15 cellular contexts compared by ENCODE assay signal in genomic region chr1:33221385-33221758, GRCh38. TPM values are rescaled to one million over a fixed set of nuclear protein-coding genes. Genes with fewer than 3 reads are reported as not detected.
A peak's percentile ranks its signal among the peaks of the same experiment; 100 is the strongest.
DNase-seq lines count a peak whose midpoint lies in the region; ATAC-seq and TF ChIP-seq lines count a peak whose summit lies in the region.
"Had no signal": no experiment of that assay in that cellular context is flagged by ENCODE, and none has a peak within 500 bp of the region (broad histone marks: within the 10 kb centered on the region; RNA-seq: fewer than 3 reads in every experiment).

No MANE protein-coding gene starts in this region.

- peak overlapping the region; percentile 45 for H4K91ac ChIP-seq in trophoblast cell (ENCODE audit: low read depth, low read length)

- H3K23ac ChIP-seq in trophoblast cell (ENCODE audit: low read length): no peak overlapping the region

- H3K9ac ChIP-seq in GM23248: no peak overlapping the region
- H3K9ac ChIP-seq in trophoblast cell (ENCODE audit: low read length): no peak overlapping the region
- H3K9ac ChIP-seq: BLaER1 treated with 17β-estradiol and CSF1 and Interleukin-3, amounts not matched to agents 10 nM and 100 nM had no signal

- WGBS in GM23248 (ENCODE audit: low coverage in 1 of 2, low lambda C conversion rate in 2 of 2, missing lambda C conversion rate in 2 of 2), 2 experiments: 66 to 71% methylated on average over 2 of the region's 2 CpGs
- no CpG with 5 or more reads among the region's 2 CpGs for WGBS in trophoblast cell (ENCODE audit: extremely low coverage, insufficient coverage, insufficient read length)

- H4K20me1 ChIP-seq in GM23248 (ENCODE audit: insufficient read depth): no peaks in the 10 kb centered on the region
- H4K20me1 ChIP-seq: BLaER1 treated with 17β-estradiol and CSF1 and Interleukin-3, amounts not matched to agents 10 nM and 100 nM had no signal

- H3K27me3 ChIP-seq in GM23248 (replicated peaks; ENCODE audit: insufficient read depth): no peaks in the 10 kb centered on the region
- no peaks in the 10 kb centered on the region for H3K27me3 ChIP-seq in WERI-Rb-1 (ENCODE audit: insufficient read depth, low read depth, severe bottlenecking)
- H3K27me3 ChIP-seq in trophoblast cell (ENCODE audit: insufficient read depth, low read length): no peaks in the 10 kb centered on the region
- H3K27me3 ChIP-seq: BLaER1 treated with 17β-estradiol and CSF1 and Interleukin-3, amounts not matched to agents 10 nM and 100 nM; SJCRH30 had no signal

- H3K36me3 ChIP-seq in GM23248 (ENCODE audit: low read depth): no peaks in the 10 kb centered on the region
- H3K36me3 ChIP-seq in WERI-Rb-1: no peaks in the 10 kb centered on the region
- no peaks in the 10 kb centered on the region for H3K36me3 ChIP-seq in trophoblast cell (ENCODE audit: control insufficient read depth in 1 of 2, insufficient read depth in 2 of 2, low read length in 2 of 2)
- H3K36me3 ChIP-seq: BLaER1 treated with 17β-estradiol and CSF1 and Interleukin-3, amounts not matched to agents 10 nM and 100 nM; SJCRH30 had no signal

- H2BK5ac ChIP-seq in trophoblast cell (ENCODE audit: low read depth, low read length, poor library complexity): peak overlapping the region; percentile 18

- H2AFZ ChIP-seq in GM23248 (no peak overlapping the region), trophoblast cell (ENCODE audit: insufficient read depth, low read length, poor library complexity) (no peak overlapping the region)

- H3K79me2 ChIP-seq in GM23248 (ENCODE audit: insufficient read depth): no peaks in the 10 kb centered on the region
- H3K79me2 ChIP-seq in trophoblast cell (ENCODE audit: control insufficient read depth, insufficient read depth, low read length, poor library complexity): peaks cover 3% of the 10 kb centered on the region

- in situ Hi-C loops in GM23248 (cut with MboI): loop anchor here (25.0 kb wide), 1 partner anchor 141 kb away; no protein-coding TSS in a partner anchor

- no peak for ATAC-seq in HG02885 (IDR thresholded peaks at IDR 0.05; ENCODE audit: poor library complexity, unreplicated experiment)
- ATAC-seq: HepG2 had no signal

- H3K4me1 ChIP-seq in GM23248 (ENCODE audit: insufficient read depth) (0 out of 2 replicates have a peak, but pooled peaks cover 7% of the 10 kb centered on the region), trophoblast cell (ENCODE audit: control insufficient read depth in 1 of 2, insufficient read depth in 2 of 2, low read length in 2 of 2) (peaks cover 21 to 23% of the 10 kb centered on the region in 2 experiments)

- peaks cover 14% of the 10 kb centered on the region for H3K79me1 ChIP-seq in trophoblast cell (ENCODE audit: low read length)

- no peak overlapping the region for H4K12ac ChIP-seq in trophoblast cell (ENCODE audit: low read depth, low read length)

- H3K4me2 ChIP-seq in GM23248 (ENCODE audit: unreplicated experiment) (no peak overlapping the region), trophoblast cell (ENCODE audit: low read length) (no peak overlapping the region)
- H3K4me2 ChIP-seq: BLaER1 treated with 17β-estradiol and CSF1 and Interleukin-3, amounts not matched to agents 10 nM and 100 nM had no signal

- DNase-seq in GM23248 (peak; percentile 36), WERI-Rb-1 (no peak), fibroblast of the aortic adventitia (ENCODE audit: low read depth) (peak; percentile 31), trophoblast cell (peak in 1 of 2 donors; percentile 37), HUDEP-2 (lab: John Stamatoyannopoulos, UW; ENCODE audit: unreplicated experiment in 76 of 76) (no peak), iPS-NIHi7 (ENCODE audit: extremely low spot score) (no peak), NOMO-1 treated with dmso at 0.1 percent for 144 hours (lab: John Stamatoyannopoulos, UW; ENCODE audit: unreplicated experiment) (no peak)
- DNase-seq: HFFc6, Kasumi-1, NCI-H187 treated with DMSO at 0.1 percent for 48 hours, NCI-H510A treated with DMSO at 0.1 percent for 48 hours had no signal

- H2BK120ac ChIP-seq in trophoblast cell (ENCODE audit: insufficient read depth, low read length, poor library complexity): peak overlapping the region; percentile 27

- no peak overlapping the region for H3K14ac ChIP-seq in trophoblast cell (ENCODE audit: low read length)

- no peak overlapping the region for H4K8ac ChIP-seq in trophoblast cell (ENCODE audit: low read depth, low read length)

- peak overlapping the region; percentile 13 for H3K4ac ChIP-seq in trophoblast cell (ENCODE audit: low read depth, low read length)

- no peak overlapping the region for H3K4me3 ChIP-seq in GM23248
- no peak overlapping the region for H3K4me3 ChIP-seq in WERI-Rb-1 (ENCODE audit: low read depth, low read length)
- H3K4me3 ChIP-seq in fibroblast of the aortic adventitia (ENCODE audit: low read depth, low read length): no peak overlapping the region
- no peak overlapping the region for H3K4me3 ChIP-seq in trophoblast cell (ENCODE audit: low read depth, low read length)
- H3K4me3 ChIP-seq: BLaER1 treated with 17β-estradiol and CSF1 and Interleukin-3, amounts not matched to agents 10 nM and 100 nM; SJCRH30 had no signal

- H3K9me3 ChIP-seq in GM23248 (ENCODE audit: low read depth): no peaks in the 10 kb centered on the region
- H3K9me3 ChIP-seq in WERI-Rb-1 (ENCODE audit: severe bottlenecking): peaks cover 21% of the 10 kb centered on the region
- no peaks in the 10 kb centered on the region for H3K9me3 ChIP-seq in trophoblast cell (ENCODE audit: insufficient read depth, low read depth, low read length)

- peaks cover 4% of the 10 kb centered on the region; the same call in 1 of the 2 replicates for H3F3A ChIP-seq in GM23248 (ENCODE audit: insufficient read depth)

- no peak overlapping the region for H3K18ac ChIP-seq in trophoblast cell (ENCODE audit: low read length)

- peak overlapping the region; percentile 44 for H2AK5ac ChIP-seq in trophoblast cell (ENCODE audit: low read length)

- H2BK12ac ChIP-seq in trophoblast cell (ENCODE audit: low read length): peak overlapping the region; percentile 51

- no peaks in the 10 kb centered on the region for H3K9me2 ChIP-seq in GM23248 (ENCODE audit: insufficient read depth)

- TF ChIP-seq CTCF in WERI-Rb-1 (IDR thresholded peaks at IDR 0.05; ENCODE audit: low read depth, low read length) (no peak), fibroblast of the aortic adventitia (IDR thresholded peaks at IDR 0.05; ENCODE audit: insufficient read depth, low read length) (no peak)

- H3K27ac ChIP-seq in GM23248 (no peak overlapping the region), WERI-Rb-1 (peak overlapping the region; percentile 92), trophoblast cell (ENCODE audit: low read depth, low read length) (no peak overlapping the region)
- H3K27ac ChIP-seq: BLaER1 treated with 17β-estradiol and CSF1 and Interleukin-3, amounts not matched to agents 10 nM and 100 nM; SJCRH30 had no signal

RNA-seq across cellular contexts. Expression of gene ZNF362, which starts 34.9 kb away (rescaled TPM):
- total RNA-seq in GM23248 (2014; rRNA removed; shearing (Covaris generic)): 9.6 and 9.7 TPM in 2 replicates
- 26.0 and 28.8 TPM in 2 replicates for polyA plus RNA-seq in GM23248 (2016; fragmentation: Nextera tagmentation; extraction: Ambion mirVana)
- total RNA-seq in fibroblast of the aortic adventitia (ENCODE audit: low replicate concordance): 12.3 and 14.5 TPM in 2 replicates
- polyA plus RNA-seq in trophoblast cell (2013): 31.7 and 34.3 TPM in 2 replicates

RNA-seq across cellular contexts. Expression of gene TRIM62, which starts 39.5 kb away (rescaled TPM):
- total RNA-seq in GM23248 (2014; rRNA removed; shearing (Covaris generic)): 2.0 and 2.6 TPM in 2 replicates
- polyA plus RNA-seq in GM23248 (2016; fragmentation: Nextera tagmentation; extraction: Ambion mirVana): 1.5 and 2.0 TPM in 2 replicates
- 3.1 and 10.7 TPM in 2 replicates for total RNA-seq in fibroblast of the aortic adventitia (ENCODE audit: low replicate concordance)
- 4.7 and 4.8 TPM in 2 replicates for polyA plus RNA-seq in trophoblast cell (2013)

Comparison
In these comparisons a context has a peak if more than half of its experiments do, and no peak if none do; other contexts are left out.
1. DNase-seq: peak in GM23248 (single experiment) and fibroblast of the aortic adventitia (single experiment); none in WERI-Rb-1 (single experiment), HUDEP-2 (0 of 76), iPS-NIHi7 (single experiment) and NOMO-1 treated with dmso at 0.1 percent for 144 hours (single experiment).